ENCODE assay signal across 11 cellular contexts in genomic region chr10:71621263-71621751, GRCh38.
DNase-seq lines count a peak whose midpoint lies in the region; ATAC-seq and TF ChIP-seq lines count a peak whose summit lies in the region.
"Had no signal": no experiment of that assay in that cellular context is flagged by ENCODE, and none has a peak within 500 bp of the region (broad histone marks: within the 10 kb centered on the region; RNA-seq: fewer than 3 reads in every experiment).

No MANE protein-coding gene starts in this region.

- peak; percentile 64 for ATAC-seq in SK-N-SH treated with all-trans-retinoic acid at 6 μM for 48 hours
- peak; percentile 21 to 85 for ATAC-seq in left cardiac atrium
- peak; percentile 18 for ATAC-seq in omental fat pad (ENCODE audit: low FRiP score)
- no peak for ATAC-seq in GM18520 (IDR thresholded peaks at IDR 0.05; ENCODE audit: unreplicated experiment)
- no peak for ATAC-seq in HG03469 (IDR thresholded peaks at IDR 0.05; ENCODE audit: unreplicated experiment)
- ATAC-seq: stimulated activated naive CD8-positive, alpha-beta T cell treated with anti-CD3 and anti-CD28 coated beads, Interleukin-15, amount 100 ng/mL, for 72 hours had no signal

- TF ChIP-seq CTCF in omental fat pad (IDR thresholded peaks at IDR 0.05): no peak

- intact Hi-C loops in left cardiac atrium (cut with DNase I): no loop called here

- peak; percentile 50 for DNase-seq in AG20443 (ENCODE audit: low spot score)
- DNase-seq in left cardiac atrium: no peak
- DNase-seq in omental fat pad (ENCODE audit: low spot score): no peak
- DNase-seq in HT-29 (ENCODE audit: low spot score): no peak
- no peak for DNase-seq in ureter (ENCODE audit: low spot score)
- DNase-seq: activated effector memory CD4-positive, alpha-beta T cell treated with Interleukin-2 at 50 U/mL for 16 hours; stimulated activated naive CD8-positive, alpha-beta T cell treated with anti-CD3 and anti-CD28 coated beads, Interleukin-15, amount 100 ng/mL, for 72 hours; T-helper 9 cell had no signal

TF ChIP-seq in SK-N-SH treated with all-trans-retinoic acid at 6 μM for 48 hours, 23 proteins besides CTCF, POLR2A, EP300 and RAD21:
- TF ChIP-seq OSR1 (CRISPR knock-in tag; IDR thresholded peaks at IDR 0.05): no peak

Comparison
In these comparisons a context has a peak if more than half of its experiments do, and no peak if none do; other contexts are left out.
1. ATAC-seq: peak in SK-N-SH treated with all-trans-retinoic acid at 6 μM for 48 hours (single experiment), left cardiac atrium (2 of 2) and omental fat pad (single experiment); none in GM18520 (single experiment) and HG03469 (single experiment).